Comparison of ENCODE assay signal across 1 cellular context in genomic region chr17:47851764-47852112, GRCh38.
A peak's percentile ranks its signal among the peaks of the same experiment; 100 is the strongest.
TF ChIP-seq lines count a peak whose summit lies in the region.

No MANE protein-coding gene starts in this region.

TF ChIP-seq in GM23338, 12 proteins besides CTCF, POLR2A, EP300 and RAD21:
- TF ChIP-seq ZNF462 (CRISPR knock-in tag; IDR thresholded peaks at IDR 0.05): no peak
- TF ChIP-seq EZH2 (IDR thresholded peaks at IDR 0.05; ENCODE audit: low read depth, unreplicated experiment): peak; percentile 78
